9 cellular contexts compared by ENCODE assay signal in genomic region chr17:74019860-74020259, GRCh38.
"Had no signal": no experiment of that assay in that cellular context is flagged by ENCODE, and none has a peak within 500 bp of the region (broad histone marks: within the 10 kb centered on the region; RNA-seq: fewer than 3 reads in every experiment).

No MANE protein-coding gene starts in this region.

- H3K36me3 ChIP-seq: HAP-1 had no signal

- H3K9me3 ChIP-seq: HAP-1 had no signal

- DNase-seq: GM23248, GOT3, H7, HFFc6 had no signal

- H3K4me1 Mint-ChIP-seq: IgD-negative memory B cell had no signal

- H3K4me1 ChIP-seq: HAP-1 had no signal

- ATAC-seq: HCT116, HepG2 had no signal

- H3K36me3 Mint-ChIP-seq: IgD-negative memory B cell had no signal

- H3K27me3 Mint-ChIP-seq: IgD-negative memory B cell had no signal

- H3K4me3 Mint-ChIP-seq: HFFc6 had no signal

- H2AFZ ChIP-seq: GM23248 had no signal

- H3K27ac Mint-ChIP-seq: HFFc6, IgD-negative memory B cell had no signal

- H3K4me3 ChIP-seq: GM23248, HAP-1 had no signal

- H3K9me3 Mint-ChIP-seq: IgD-negative memory B cell had no signal

- H3K9ac ChIP-seq: GM23248 had no signal

- H3K27ac ChIP-seq: GM23248, HL-60 had no signal
